ENCODE assay signal across 14 cellular contexts in the genomic region with DNA sequence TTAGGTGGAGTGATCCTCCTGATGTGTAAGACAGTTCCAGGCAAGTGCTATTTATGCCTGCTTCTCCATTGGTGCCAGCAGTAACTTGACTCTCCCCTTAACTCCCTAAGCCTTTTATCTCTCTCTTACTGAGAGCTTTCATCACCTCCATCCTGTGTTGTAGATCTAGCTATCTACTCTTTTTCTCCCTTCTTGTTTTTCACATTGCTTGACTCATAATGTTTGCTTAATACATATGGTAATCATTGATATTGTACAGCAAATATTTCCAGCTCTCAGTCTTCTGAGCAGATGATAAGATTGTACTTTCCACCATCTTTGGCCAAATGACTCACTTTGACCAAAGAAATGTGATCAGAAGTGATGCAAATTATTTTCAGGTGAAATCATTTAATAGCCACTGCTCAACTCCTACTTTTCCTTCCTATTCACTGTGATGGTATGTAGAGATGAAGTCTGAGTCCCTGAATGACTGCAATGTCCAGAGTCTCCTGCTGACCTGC.
DNase-seq lines count a peak whose midpoint lies in the region; ATAC-seq, FAIRE-seq and TF ChIP-seq lines count a peak whose summit lies in the region.
"Had no signal": no experiment of that assay in that cellular context is flagged by ENCODE, and none has a peak within 500 bp of the region (broad histone marks: within the 10 kb centered on the region; RNA-seq: fewer than 3 reads in every experiment).

No MANE protein-coding gene starts in this region.

- TF ChIP-seq CTCF in AG04449 (IDR thresholded peaks at IDR 0.05; ENCODE audit: insufficient read depth, low read length, missing control alignments): no peak
- TF ChIP-seq CTCF in astrocyte (IDR thresholded peaks at IDR 0.05; ENCODE audit: insufficient read depth, low read depth, low read length): no peak
- no peak for TF ChIP-seq CTCF in left ventricle myocardium inferior (IDR thresholded peaks at IDR 0.05; ENCODE audit: borderline replicate concordance)

- no peak for TF ChIP-seq POLR2A in H54 (IDR thresholded peaks at IDR 0.05; ENCODE audit: low read depth, low read length)

- no peak overlapping the region for H2AFZ ChIP-seq in astrocyte (ENCODE audit: low read depth, low read length)

- POLR2A ChIA-PET in AG04449 (lab: Yijun Ruan, JAX): no interaction called here

- H4K20me1 ChIP-seq in astrocyte (ENCODE audit: insufficient read depth, low read length): no peaks in the 10 kb centered on the region

- no peak overlapping the region for H3K27ac ChIP-seq in astrocyte (ENCODE audit: low read depth, low read length)
- H3K27ac ChIP-seq in left ventricle myocardium inferior (replicated peaks): peak overlapping the region; percentile 21
- H3K27ac ChIP-seq: suprapubic skin had no signal

- H3K9me3 Mint-ChIP-seq in astrocyte (ENCODE audit: unreplicated experiment): no peaks in the 10 kb centered on the region

- H3K27me3 ChIP-seq in astrocyte (ENCODE audit: insufficient read depth, low read length): no peaks in the 10 kb centered on the region
- H3K27me3 ChIP-seq in left ventricle myocardium inferior (ENCODE audit: low read depth): no peaks in the 10 kb centered on the region
- H3K27me3 ChIP-seq: suprapubic skin had no signal

- CTCF ChIA-PET in AG04449 (lab: Yijun Ruan, JAX): no interaction called here

- no peak overlapping the region for H3K4me3 Mint-ChIP-seq in astrocyte (ENCODE audit: unreplicated experiment)
- H3K4me3 Mint-ChIP-seq: activated naive CD8-positive, alpha-beta T cell treated with anti-CD3 and anti-CD28 coated beads, Interleukin-2, amount 10 ng/mL, durations not matched to agents 7 days and 5 days; CD4-positive, CD25-positive, alpha-beta regulatory T cell had no signal

- H3K9ac ChIP-seq in astrocyte (ENCODE audit: low read length): no peak overlapping the region

- H3K9me3 ChIP-seq in astrocyte (ENCODE audit: insufficient read depth, low read depth, low read length) (no peaks in the 10 kb centered on the region), left ventricle myocardium inferior (replicated peaks) (peaks cover 16% of the 10 kb centered on the region)

- H3K36me3 ChIP-seq in astrocyte (ENCODE audit: insufficient read depth, low read length) (no peaks in the 10 kb centered on the region), left ventricle myocardium inferior (no peaks in the 10 kb centered on the region)
- H3K36me3 ChIP-seq: suprapubic skin had no signal

- H3K4me1 ChIP-seq in astrocyte (ENCODE audit: insufficient read depth, low read length) (peaks cover 6% of the 10 kb centered on the region), left ventricle myocardium inferior (peaks cover 81% of the 10 kb centered on the region)

- ATAC-seq in HG03571 (IDR thresholded peaks at IDR 0.05; ENCODE audit: unreplicated experiment) (no peak), esophagus mucosa (no peak)

- H3K36me3 Mint-ChIP-seq in astrocyte (ENCODE audit: low read depth, unreplicated experiment): no peaks in the 10 kb centered on the region

- FAIRE-seq in astrocyte (lab: Jason Lieb, UNC) (no peak), H54 (lab: Jason Lieb, UNC) (no peak)

- H3K4me3 ChIP-seq in AG04449 (ENCODE audit: low read depth, low read length): no peak overlapping the region
- H3K4me3 ChIP-seq in astrocyte (ENCODE audit: insufficient read depth, low read depth, low read length): no peak overlapping the region
- H3K4me3 ChIP-seq in left ventricle myocardium inferior: no peak overlapping the region
- H3K4me3 ChIP-seq: suprapubic skin had no signal

- no peaks in the 10 kb centered on the region for H3K79me2 ChIP-seq in astrocyte (ENCODE audit: insufficient read depth, low read length)

- H3K4me2 ChIP-seq in astrocyte (ENCODE audit: low read length): no peak overlapping the region

- peak; percentile 33 for DNase-seq in AG04449 (ENCODE audit: low read depth, low spot score)
- DNase-seq in EL: peak; percentile 75
- peak; percentile 82 for DNase-seq in astrocyte (ENCODE audit: low read depth)
- no peak for DNase-seq in left ventricle myocardium inferior
- no peak for DNase-seq in H54 (ENCODE audit: insufficient read length, low spot score)
- no peak for DNase-seq in cerebellar cortex (ENCODE audit: low spot score)
- DNase-seq: activated CD4-positive, alpha-beta T cell treated with anti-CD3 and anti-CD28 coated beads for 1 hour; activated naive CD8-positive, alpha-beta T cell treated with anti-CD3 and anti-CD28 coated beads, Interleukin-2, amount 10 ng/mL, durations not matched to agents 7 days and 5 days; CD4-positive, CD25-positive, alpha-beta regulatory T cell; NCI-H2081 treated with DMSO at 0.1 percent for 48 hours; retina had no signal

- intact Hi-C loops in left ventricle myocardium inferior (cut with micrococcal nuclease): no loop called here

- peaks cover 4% of the 10 kb centered on the region for H3K4me1 Mint-ChIP-seq in astrocyte (ENCODE audit: low read depth, unreplicated experiment)
- H3K4me1 Mint-ChIP-seq: activated naive CD8-positive, alpha-beta T cell treated with anti-CD3 and anti-CD28 coated beads, Interleukin-2, amount 10 ng/mL, durations not matched to agents 7 days and 5 days had no signal

- no peaks in the 10 kb centered on the region for H3K27me3 Mint-ChIP-seq in astrocyte (ENCODE audit: low read depth, unreplicated experiment)
- H3K27me3 Mint-ChIP-seq: activated naive CD8-positive, alpha-beta T cell treated with anti-CD3 and anti-CD28 coated beads, Interleukin-2, amount 10 ng/mL, durations not matched to agents 7 days and 5 days had no signal

- H3K27ac Mint-ChIP-seq in astrocyte (ENCODE audit: unreplicated experiment): no peak overlapping the region
- H3K27ac Mint-ChIP-seq: activated naive CD8-positive, alpha-beta T cell treated with anti-CD3 and anti-CD28 coated beads, Interleukin-2, amount 10 ng/mL, durations not matched to agents 7 days and 5 days had no signal

Comparison
In these comparisons a context has a peak if more than half of its experiments do, and no peak if none do; other contexts are left out.
1. DNase-seq: peak in AG04449 (single experiment), EL (single experiment) and astrocyte (single experiment); none in left ventricle myocardium inferior (single experiment), H54 (single experiment) and cerebellar cortex (single experiment).